Comparison of ENCODE assay signal across 25 cellular contexts in genomic region chr17:670286-670685, GRCh38.
"Had no signal": no experiment of that assay in that cellular context is flagged by ENCODE, and none has a peak within 500 bp of the region (broad histone marks: within the 10 kb centered on the region; RNA-seq: fewer than 3 reads in every experiment).

No MANE protein-coding gene starts in this region.

- ATAC-seq: effector memory CD8-positive, alpha-beta T cell; heart right ventricle; left cardiac atrium; left lung; naive thymus-derived CD4-positive, alpha-beta T cell; right lobe of liver; stimulated activated naive CD8-positive, alpha-beta T cell treated with anti-CD3 and anti-CD28 coated beads, Interleukin-15, amount 100 ng/mL, for 72 hours had no signal

- H3K4me3 ChIP-seq: esophagus squamous epithelium, heart right ventricle, left lung, right lobe of liver, suprapubic skin, vagina had no signal

- H3K27me3 Mint-ChIP-seq: effector memory CD8-positive, alpha-beta T cell; naive thymus-derived CD4-positive, alpha-beta T cell; progenitor cell of endocrine pancreas; stimulated activated naive CD8-positive, alpha-beta T cell treated with anti-CD3 and anti-CD28 coated beads, Interleukin-15, amount 100 ng/mL, for 72 hours had no signal

- H3K4me1 Mint-ChIP-seq: stimulated activated naive CD8-positive, alpha-beta T cell treated with anti-CD3 and anti-CD28 coated beads, Interleukin-15, amount 100 ng/mL, for 72 hours had no signal

- H3K27ac Mint-ChIP-seq: nephron; progenitor cell of endocrine pancreas; stimulated activated naive CD8-positive, alpha-beta T cell treated with anti-CD3 and anti-CD28 coated beads, Interleukin-15, amount 100 ng/mL, for 72 hours had no signal

- H3K27me3 ChIP-seq: esophagus squamous epithelium, heart right ventricle, left lung, right lobe of liver, suprapubic skin, vagina had no signal

- DNase-seq: cortex of kidney; effector memory CD8-positive, alpha-beta T cell; erythroblast; esophagus squamous epithelium; foreskin melanocyte; glutamatergic neuron; heart right ventricle; hippocampal formation; left cardiac atrium; left lung; mesendoderm; midbrain; naive thymus-derived CD4-positive, alpha-beta T cell; right lobe of liver; small intestine; stimulated activated CD4-positive, alpha-beta T cell treated with anti-CD3 and anti-CD28 coated beads, Interleukin-15, amount 100 ng/mL, for 24 hours; stimulated activated CD4-positive, alpha-beta T cell treated with anti-CD3 and anti-CD28 coated beads, Interleukin-2, amount 100 ng/mL, for 48 hours; stimulated activated naive CD4-positive, alpha-beta T cell; stimulated activated naive CD8-positive, alpha-beta T cell treated with anti-CD3 and anti-CD28 coated beads, Interleukin-15, amount 100 ng/mL, for 72 hours; trophoblast cell had no signal

- H3K27ac ChIP-seq: esophagus squamous epithelium, heart right ventricle, left lung, parathyroid adenoma, right lobe of liver, suprapubic skin, vagina had no signal

- H3K9me3 Mint-ChIP-seq: effector memory CD8-positive, alpha-beta T cell; naive thymus-derived CD4-positive, alpha-beta T cell; nephron; stimulated activated naive CD8-positive, alpha-beta T cell treated with anti-CD3 and anti-CD28 coated beads, Interleukin-15, amount 100 ng/mL, for 72 hours had no signal

- H3K9me3 ChIP-seq: esophagus squamous epithelium, heart right ventricle, left lung, right lobe of liver, suprapubic skin, vagina had no signal

- H3K4me1 ChIP-seq: esophagus squamous epithelium, right lobe of liver, suprapubic skin, vagina had no signal

- H3K4me3 Mint-ChIP-seq: effector memory CD8-positive, alpha-beta T cell; naive thymus-derived CD4-positive, alpha-beta T cell; nephron; stimulated activated naive CD8-positive, alpha-beta T cell treated with anti-CD3 and anti-CD28 coated beads, Interleukin-15, amount 100 ng/mL, for 72 hours had no signal
